ENCODE assay signal across 8 cellular contexts in genomic region chr11:68842427-68843051, GRCh38. TPM values are rescaled to one million over a fixed set of nuclear protein-coding genes. Genes with fewer than 3 reads are reported as not detected.
DNase-seq lines count a peak whose midpoint lies in the region; ATAC-seq and TF ChIP-seq lines count a peak whose summit lies in the region.

No MANE protein-coding gene starts in this region.

- H4K8ac ChIP-seq in mesenchymal stem cell (ENCODE audit: low read length), result no peak overlapping the region

- H3K27me3 ChIP-seq in left ventricle myocardium inferior (ENCODE audit: low read depth), result no peaks in the 10 kb centered on the region
- no peaks in the 10 kb centered on the region for H3K27me3 ChIP-seq in adrenal gland
- H3K27me3 ChIP-seq in mesenchymal stem cell (ENCODE audit: control insufficient read depth in 1 of 2, insufficient read depth in 1 of 2, low read length in 2 of 2), result peaks cover 9 to 10% of the 10 kb centered on the region in 2 experiments
- H3K27me3 ChIP-seq in WERI-Rb-1 (ENCODE audit: insufficient read depth, low read depth, severe bottlenecking), result no peaks in the 10 kb centered on the region

- WGBS in adrenal gland, 4 donors, result 41 to 58% (median 49%) methylated on average over 21 to 25 of the region's 25 CpGs
- WGBS in mesenchymal stem cell, result 57% methylated on average over 24 of the region's 25 CpGs
- 31% methylated on average over 25 of the region's 25 CpGs for WGBS in urinary bladder

- no peak overlapping the region for H2AK5ac ChIP-seq in mesenchymal stem cell (ENCODE audit: low read length, severe bottlenecking)

- H2AFZ ChIP-seq in mesenchymal stem cell (ENCODE audit: low read depth, low read length), result no peak overlapping the region

- H3K23ac ChIP-seq in mesenchymal stem cell (ENCODE audit: low read length in 2 of 2), result no peak overlapping the region

- no peak overlapping the region for H3K14ac ChIP-seq in mesenchymal stem cell (ENCODE audit: low read length in 2 of 2)

- peak overlapping the region; percentile 89 for H3K4me3 ChIP-seq in left ventricle myocardium inferior
- peak overlapping the region in 3 of 4 donors; percentile 1 to 95 (median 40) for H3K4me3 ChIP-seq in adrenal gland
- H3K4me3 ChIP-seq in mesenchymal stem cell (ENCODE audit: insufficient read depth in 1 of 2, low read depth in 1 of 2, low read length in 2 of 2), result peak overlapping the region in 1 of 2 experiments; percentile 83
- peak overlapping the region; percentile 32 for H3K4me3 ChIP-seq in urinary bladder (ENCODE audit: low read depth, low read length)
- no peak overlapping the region for H3K4me3 ChIP-seq in WERI-Rb-1 (ENCODE audit: low read depth, low read length)

- no peak overlapping the region for H2BK12ac ChIP-seq in mesenchymal stem cell (ENCODE audit: low read length in 2 of 2)

- no peak overlapping the region for H2BK15ac ChIP-seq in mesenchymal stem cell (ENCODE audit: low read depth, poor library complexity, severe bottlenecking)

- no peak overlapping the region for H4K91ac ChIP-seq in mesenchymal stem cell (ENCODE audit: low read length)

- no peak overlapping the region for H2BK5ac ChIP-seq in mesenchymal stem cell (ENCODE audit: low read depth, low read length, poor library complexity, severe bottlenecking)

- H3K4me1 ChIP-seq in left ventricle myocardium inferior (peaks cover 65% of the 10 kb centered on the region), adrenal gland (replicated peaks in 1 of 2) (peaks cover 42 to 44% of the 10 kb centered on the region in 2 donors), mesenchymal stem cell (ENCODE audit: control insufficient read depth, insufficient read depth, low read depth, low read length) (peaks cover 45% of the 10 kb centered on the region), urinary bladder (ENCODE audit: insufficient read depth) (peaks cover 3% of the 10 kb centered on the region)

- no peaks in the 10 kb centered on the region for H3K9me3 ChIP-seq in left ventricle myocardium inferior (replicated peaks)
- no peaks in the 10 kb centered on the region for H3K9me3 ChIP-seq in adrenal gland (replicated peaks in 1 of 3)
- H3K9me3 ChIP-seq in mesenchymal stem cell (ENCODE audit: control insufficient read depth, low read length), result no peaks in the 10 kb centered on the region
- peaks cover 10% of the 10 kb centered on the region for H3K9me3 ChIP-seq in WERI-Rb-1 (ENCODE audit: severe bottlenecking)

- H3K18ac ChIP-seq in mesenchymal stem cell (ENCODE audit: low read depth in 1 of 2, low read length in 2 of 2), result no peak overlapping the region

- ATAC-seq in left ventricle myocardium superior, result no peak

- no peak overlapping the region for H3K4ac ChIP-seq in mesenchymal stem cell (ENCODE audit: low read depth in 1 of 2, low read length in 2 of 2)

- H3K4me2 ChIP-seq in mesenchymal stem cell (ENCODE audit: low read length, poor library complexity, severe bottlenecking), result peak overlapping the region; percentile 88

- H2BK120ac ChIP-seq in mesenchymal stem cell (ENCODE audit: low read depth, low read length), result no peak overlapping the region

- DNase-seq in left ventricle myocardium inferior (no peak), left ventricle myocardium superior (no peak), adrenal gland (no peak), mesenchymal stem cell (no peak), WERI-Rb-1 (no peak), SKM-1 (lab: John Stamatoyannopoulos, UW; ENCODE audit: unreplicated experiment) (no peak), NCI-H2171 treated with DMSO at 0.1 percent for 48 hours (lab: John Stamatoyannopoulos, UW) (no peak)

- H3K27ac ChIP-seq in left ventricle myocardium inferior (replicated peaks), result peak overlapping the region; percentile 95
- peak overlapping the region in 4 of 5 donors; percentile 3 to 98 (median 96) for H3K27ac ChIP-seq in adrenal gland
- no peak overlapping the region for H3K27ac ChIP-seq in mesenchymal stem cell (ENCODE audit: low read length, poor library complexity, severe bottlenecking)
- H3K27ac ChIP-seq in urinary bladder (ENCODE audit: low read depth), result no peak overlapping the region
- H3K27ac ChIP-seq in WERI-Rb-1, result no peak overlapping the region

- TF ChIP-seq CTCF in left ventricle myocardium inferior (IDR thresholded peaks at IDR 0.05; ENCODE audit: borderline replicate concordance), result no peak
- no peak for TF ChIP-seq CTCF in adrenal gland (IDR thresholded peaks at IDR 0.05)
- no peak for TF ChIP-seq CTCF in WERI-Rb-1 (IDR thresholded peaks at IDR 0.05; ENCODE audit: low read depth, low read length)

- intact Hi-C loops in left ventricle myocardium inferior (cut with micrococcal nuclease) (no loop called here), left ventricle myocardium superior (cut with micrococcal nuclease) (no loop called here), adrenal gland (cut with DNase I) (no loop called here)

- no peak for TF ChIP-seq POLR2A in adrenal gland (IDR thresholded peaks at IDR 0.05)

- peaks cover 7% of the 10 kb centered on the region for H3K79me1 ChIP-seq in mesenchymal stem cell (replicated peaks; ENCODE audit: low read length, poor library complexity, severe bottlenecking)

- H3K36me3 ChIP-seq in left ventricle myocardium inferior (no peaks in the 10 kb centered on the region), adrenal gland (replicated peaks in 1 of 2) (no peaks in the 10 kb centered on the region), mesenchymal stem cell (ENCODE audit: control insufficient read depth in 1 of 2, insufficient read depth in 2 of 2, low read depth in 1 of 2, low read length in 2 of 2) (no peaks in the 10 kb centered on the region), urinary bladder (ENCODE audit: insufficient read depth) (no peaks in the 10 kb centered on the region), WERI-Rb-1 (no peaks in the 10 kb centered on the region)

- peak overlapping the region; percentile 70 for H3K9ac ChIP-seq in mesenchymal stem cell (ENCODE audit: low read length)

RNA-seq across cellular contexts. Expression of gene CPT1A, which starts 0.8 kb away (rescaled TPM):
- total RNA-seq in left ventricle myocardium inferior, result 73.1 TPM
- 81.7 TPM for total RNA-seq in left ventricle myocardium superior
- total RNA-seq in adrenal gland, result 100 to 1,000 TPM in 1 of 8 donors, 10 to 100 TPM in 7; 61.9 to 140 (median 69.6) TPM
- 10 to 100 TPM; 15.2 to 66.1 (median 22.3) TPM for polyA plus RNA-seq in adrenal gland
- 28.4 TPM for polyA plus RNA-seq in mesenchymal stem cell (2013, experiment 1 of 2)
- 27.0 TPM for polyA plus RNA-seq in mesenchymal stem cell (2013, experiment 2 of 2)
- total RNA-seq in urinary bladder, result 20.4 TPM
- polyA plus RNA-seq in urinary bladder, result 24.5 TPM

Comparison
In these comparisons a context has a peak if more than half of its experiments do, and no peak if none do; other contexts are left out.
1. H3K27ac ChIP-seq: peak in left ventricle myocardium inferior (single experiment) and adrenal gland (4 of 5); none in mesenchymal stem cell (single experiment), urinary bladder (single experiment) and WERI-Rb-1 (single experiment).